8 cellular contexts compared by ENCODE assay signal in genomic region chr7:123916240-123916724, GRCh38. TPM values are rescaled to one million over a fixed set of nuclear protein-coding genes. Genes with fewer than 3 reads are reported as not detected.
A peak's percentile ranks its signal among the peaks of the same experiment; 100 is the strongest.
DNase-seq lines count a peak whose midpoint lies in the region; ATAC-seq, FAIRE-seq and TF ChIP-seq lines count a peak whose summit lies in the region.

No MANE protein-coding gene starts in this region.

- H3K36me3 Mint-ChIP-seq in stimulated activated memory B cell treated with anti-CD40 and anti-IgM and Interleukin-4, amounts not matched to agents 10 μg/mL and 1 μg/mL and 100 μg/mL, for 72 hours, result no peaks in the 10 kb centered on the region

- no peaks in the 10 kb centered on the region for H3K4me1 Mint-ChIP-seq in stimulated activated memory B cell treated with anti-CD40 and anti-IgM and Interleukin-4, amounts not matched to agents 10 μg/mL and 1 μg/mL and 100 μg/mL, for 72 hours

- POLR2A ChIA-PET in A673 (lab: Charles Lee; ENCODE audit: low non-redundant PET), result no interaction called here

- H3K4me1 ChIP-seq in A673 (ENCODE audit: insufficient read depth, low read length, poor library complexity, severe bottlenecking) (no peaks in the 10 kb centered on the region), iPS DF 6.9 (ENCODE audit: control insufficient read depth, insufficient read depth, low read length) (no peaks in the 10 kb centered on the region)

- H3K36me3 ChIP-seq in A673 (ENCODE audit: insufficient read depth, low read length, poor library complexity, severe bottlenecking) (no peaks in the 10 kb centered on the region), iPS DF 6.9 (ENCODE audit: control insufficient read depth, insufficient read depth, low read length) (no peaks in the 10 kb centered on the region)

- H3K4me3 Mint-ChIP-seq in stimulated activated memory B cell treated with anti-CD40 and anti-IgM and Interleukin-4, amounts not matched to agents 10 μg/mL and 1 μg/mL and 100 μg/mL, for 72 hours, result no peak overlapping the region

- H3K9me3 Mint-ChIP-seq in stimulated activated memory B cell treated with anti-CD40 and anti-IgM and Interleukin-4, amounts not matched to agents 10 μg/mL and 1 μg/mL and 100 μg/mL, for 72 hours, result no peaks in the 10 kb centered on the region

- no TSS peak for BruUV-seq in A673 (replicated peaks; lab: Mats Ljungman, UMichigan)

- ATAC-seq in HG03469 (IDR thresholded peaks at IDR 0.05; ENCODE audit: unreplicated experiment) (no peak), GM18858 (IDR thresholded peaks at IDR 0.05; ENCODE audit: unreplicated experiment) (no peak)
- no peak for ATAC-seq in stimulated activated memory B cell treated with anti-CD40 and anti-IgM and Interleukin-4, amounts not matched to agents 10 μg/mL and 1 μg/mL and 100 μg/mL, for 72 hours

- H3K27ac Mint-ChIP-seq in stimulated activated memory B cell treated with anti-CD40 and anti-IgM and Interleukin-4, amounts not matched to agents 10 μg/mL and 1 μg/mL and 100 μg/mL, for 72 hours, result no peak overlapping the region

- CTCF ChIA-PET in A673 (lab: Charles Lee), result interaction anchor here (0.6 kb wide), 1 partner anchor 281 kb away, joined by 8 read pairs; no protein-coding TSS in a partner anchor

- H3K27me3 Mint-ChIP-seq in stimulated activated memory B cell treated with anti-CD40 and anti-IgM and Interleukin-4, amounts not matched to agents 10 μg/mL and 1 μg/mL and 100 μg/mL, for 72 hours, result peaks cover 9% of the 10 kb centered on the region

- H3K27ac ChIP-seq in A673 (ENCODE audit: low read depth, low read length, poor library complexity, severe bottlenecking) (no peak overlapping the region), iPS DF 6.9 (ENCODE audit: low read length) (no peak overlapping the region)

- intact Hi-C loops in A673 (cut with micrococcal nuclease; ENCODE audit: unreplicated experiment), result no loop called here

- FAIRE-seq in RCC 7860 (lab: Jason Lieb, UNC), result peak; percentile 7

- H3K4me3 ChIP-seq in A673 (ENCODE audit: low read depth, low read length, poor library complexity, severe bottlenecking), result no peak overlapping the region
- H3K4me3 ChIP-seq in iPS DF 6.9 (ENCODE audit: low read length), result no peak overlapping the region

- no peaks in the 10 kb centered on the region for H3K27me3 ChIP-seq in A673 (replicated peaks; ENCODE audit: insufficient read depth, low read depth, low read length, poor library complexity)
- H3K27me3 ChIP-seq in iPS DF 6.9 (ENCODE audit: control insufficient read depth, insufficient read depth, low read length), result no peaks in the 10 kb centered on the region

- WGBS in iPS DF 6.9 (ENCODE audit: insufficient coverage, insufficient read length), result no CpG with 5 or more reads among the region's 2 CpGs

- TF ChIP-seq CTCF in A673 (conservative IDR thresholded peaks at IDR 0.05; ENCODE audit: low read depth, low read length) (peak; percentile 59), GM20000 (IDR thresholded peaks at IDR 0.05; ENCODE audit: extremely low read depth, missing control alignments) (no peak)

- H3K9me3 ChIP-seq in A673 (ENCODE audit: low read depth, low read length, poor library complexity, severe bottlenecking) (no peaks in the 10 kb centered on the region), iPS DF 6.9 (ENCODE audit: control insufficient read depth, insufficient read depth, low read length) (no peaks in the 10 kb centered on the region)

- DNase-seq in A673 (ENCODE audit: low spot score) (peak; percentile 63), GM20000 (ENCODE audit: low spot score) (peak; percentile 14), RCC 7860 (ENCODE audit: low spot score) (peak; percentile 22), iPS DF 6.9 (ENCODE audit: low read depth, low spot score) (peak; percentile 25), ecto neural progenitor cell (ENCODE audit: low spot score) (no peak)

RNA-seq across cellular contexts. Expression of gene SPAM1, which starts 8.8 kb away (rescaled TPM):
- total RNA-seq in A673 (2021), result not detected in 2 replicates
